Comparison of ENCODE assay signal across 31 cellular contexts in the genomic region with DNA sequence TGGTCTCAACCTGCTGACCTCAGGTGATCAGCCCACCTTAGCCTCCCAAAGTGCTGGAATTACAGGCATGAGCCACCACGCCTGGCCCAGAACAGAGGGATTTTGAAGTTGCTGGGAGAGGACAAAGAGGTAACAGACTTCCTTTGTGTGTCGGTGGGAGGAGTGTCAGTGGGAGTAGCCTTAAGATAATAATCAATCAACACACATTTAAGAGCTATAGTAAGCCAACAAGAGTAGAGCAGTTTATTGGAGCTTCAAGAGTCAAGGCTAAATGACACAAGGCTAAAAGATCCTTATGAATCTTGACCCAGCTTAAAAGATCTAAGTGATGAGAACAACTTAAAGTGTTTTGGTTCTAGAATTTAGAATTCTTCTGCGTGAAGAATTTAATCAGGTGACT.
"Had no signal": no experiment of that assay in that cellular context is flagged by ENCODE, and none has a peak within 500 bp of the region (broad histone marks: within the 10 kb centered on the region; RNA-seq: fewer than 3 reads in every experiment).

No MANE protein-coding gene starts in this region.

- H3K79me2 ChIP-seq: parathyroid adenoma had no signal

- H3K9ac ChIP-seq: neural progenitor cell, parathyroid adenoma had no signal

- H3K9me3 ChIP-seq: ovary, psoas muscle, spleen, suprapubic skin, testis, tibial artery, transverse colon, upper lobe of right lung, uterus had no signal

- H3K4me3 ChIP-seq: neural progenitor cell, ovary, psoas muscle, skin epidermis, smooth muscle cell, spleen, suprapubic skin, testis, tibial artery, transverse colon, upper lobe of right lung, uterus had no signal

- H3K36me3 Mint-ChIP-seq: natural killer cell; neural progenitor cell; stimulated activated memory B cell treated with anti-CD40 and anti-IgM and Interleukin-4, amounts not matched to agents 10 μg/mL and 1 μg/mL and 100 μg/mL, for 72 hours; type B pancreatic cell had no signal

- H3K4me2 ChIP-seq: neural progenitor cell, smooth muscle cell had no signal

- H3K36me3 ChIP-seq: neural progenitor cell, ovary, spleen, suprapubic skin, tibial artery, transverse colon, upper lobe of right lung, uterus had no signal

- H3K4me1 ChIP-seq: parathyroid adenoma, spleen, suprapubic skin, testis, tibial artery, transverse colon, upper lobe of right lung, uterus had no signal

- H2AFZ ChIP-seq: neural progenitor cell, parathyroid adenoma had no signal

- H3K27ac ChIP-seq: neural progenitor cell, ovary, parathyroid adenoma, psoas muscle, skin epidermis, spleen, suprapubic skin, testis, tibial artery, transverse colon, upper lobe of right lung, uterus had no signal

- DNase-seq: natural killer cell; occipital lobe; ovary; posterior cingulate gyrus; psoas muscle; right cardiac atrium; spleen; stimulated activated CD4-positive, alpha-beta T cell treated with anti-CD3 and anti-CD28 coated beads, Interleukin-12 subunit alpha, Interleukin-12 subunit beta, amount 100 ng/mL, for 4 hours; stimulated activated CD4-positive, alpha-beta T cell treated with anti-CD3 and anti-CD28 coated beads, Interleukin-1b, Interleukin-23, amount 100 ng/mL, for 48 hours; stimulated activated CD4-positive, alpha-beta T cell treated with anti-CD3 and anti-CD28 coated beads, Interleukin-4, amount 100 ng/mL, for 1 hour; stimulated activated CD4-positive, alpha-beta T cell treated with anti-CD3 and anti-CD28 coated beads, Interleukin-4, amount 100 ng/mL, for 4 hours; stimulated activated CD8-positive, alpha-beta memory T cell treated with anti-CD3 and anti-CD28 coated beads, Interleukin-4, amount 100 ng/mL, for 48 hours; stimulated activated naive CD4-positive, alpha-beta T cell; stimulated activated naive CD8-positive, alpha-beta T cell treated with anti-CD3 and anti-CD28 coated beads, Interleukin-15, amount 100 ng/mL, for 72 hours; stimulated activated naive CD8-positive, alpha-beta T cell treated with anti-CD3 and anti-CD28 coated beads, Interleukin-15, Interleukin-2, amounts not matched to agents 100 U/mL and 50 U/mL, for 24 hours; substantia nigra; testis; tibial artery; transverse colon; upper lobe of right lung; uterus had no signal

- H3K4me1 Mint-ChIP-seq: natural killer cell; neural progenitor cell; stimulated activated memory B cell treated with anti-CD40 and anti-IgM and Interleukin-4, amounts not matched to agents 10 μg/mL and 1 μg/mL and 100 μg/mL, for 72 hours; stimulated activated naive CD8-positive, alpha-beta T cell treated with anti-CD3 and anti-CD28 coated beads, Interleukin-15, amount 100 ng/mL, for 72 hours had no signal

- ATAC-seq: natural killer cell; psoas muscle; right cardiac atrium; sciatic nerve; stimulated activated memory B cell treated with anti-CD40 and anti-IgM and Interleukin-4, amounts not matched to agents 10 μg/mL and 1 μg/mL and 100 μg/mL, for 72 hours; stimulated activated naive CD8-positive, alpha-beta T cell treated with anti-CD3 and anti-CD28 coated beads, Interleukin-15, amount 100 ng/mL, for 72 hours; stimulated activated naive CD8-positive, alpha-beta T cell treated with anti-CD3 and anti-CD28 coated beads, Interleukin-15, Interleukin-2, amounts not matched to agents 100 U/mL and 50 U/mL, for 24 hours; upper lobe of right lung had no signal

- H3K9me3 Mint-ChIP-seq: nephron; neural progenitor cell; stimulated activated memory B cell treated with anti-CD40 and anti-IgM and Interleukin-4, amounts not matched to agents 10 μg/mL and 1 μg/mL and 100 μg/mL, for 72 hours; stimulated activated naive CD8-positive, alpha-beta T cell treated with anti-CD3 and anti-CD28 coated beads, Interleukin-15, amount 100 ng/mL, for 72 hours; type B pancreatic cell had no signal

- H3K27me3 ChIP-seq: neural progenitor cell, ovary, spleen, suprapubic skin, testis, tibial artery, transverse colon, upper lobe of right lung, uterus had no signal

- H3K4me3 Mint-ChIP-seq: natural killer cell; nephron; neural progenitor cell; stimulated activated memory B cell treated with anti-CD40 and anti-IgM and Interleukin-4, amounts not matched to agents 10 μg/mL and 1 μg/mL and 100 μg/mL, for 72 hours; stimulated activated naive CD8-positive, alpha-beta T cell treated with anti-CD3 and anti-CD28 coated beads, Interleukin-15, amount 100 ng/mL, for 72 hours; type B pancreatic cell had no signal

- H3K27ac Mint-ChIP-seq: natural killer cell; nephron; neural progenitor cell; progenitor cell of endocrine pancreas; stimulated activated memory B cell treated with anti-CD40 and anti-IgM and Interleukin-4, amounts not matched to agents 10 μg/mL and 1 μg/mL and 100 μg/mL, for 72 hours; stimulated activated naive CD8-positive, alpha-beta T cell treated with anti-CD3 and anti-CD28 coated beads, Interleukin-15, amount 100 ng/mL, for 72 hours; type B pancreatic cell had no signal
